Comparison of ENCODE assay signal across 11 cellular contexts in the genomic region with DNA sequence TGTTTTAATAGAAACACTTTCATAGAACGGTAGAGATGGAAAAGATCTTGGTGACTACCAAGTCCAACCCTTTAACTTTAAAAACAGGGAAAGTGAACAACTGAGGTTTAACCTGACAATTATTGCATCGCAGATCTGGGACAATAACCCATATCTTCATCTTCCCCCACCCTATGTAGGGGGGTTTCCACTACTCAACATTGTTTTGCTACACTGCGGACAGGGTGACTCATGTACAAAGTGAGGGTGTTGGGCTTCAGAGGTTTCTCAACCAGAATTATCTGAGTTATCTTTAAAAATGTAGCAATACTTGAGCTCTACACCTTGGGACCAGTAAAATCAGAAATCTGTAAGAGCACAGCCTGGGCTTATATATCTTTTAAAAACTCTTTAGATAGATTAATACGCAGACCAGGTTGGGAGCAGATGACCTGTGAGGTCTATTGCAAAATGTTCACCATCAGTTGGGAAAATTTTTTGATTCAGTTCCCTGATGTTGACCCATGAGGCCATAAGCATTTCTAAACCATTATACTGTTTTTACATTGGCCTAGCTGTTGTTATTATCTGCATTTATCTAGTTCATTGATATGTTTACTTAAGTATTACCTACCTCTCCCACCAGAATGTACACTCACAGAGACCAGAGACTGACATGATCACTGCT.
A peak's percentile ranks its signal among the peaks of the same experiment; 100 is the strongest.
DNase-seq lines count a peak whose midpoint lies in the region; ATAC-seq, FAIRE-seq and TF ChIP-seq lines count a peak whose summit lies in the region.
"Had no signal": no experiment of that assay in that cellular context is flagged by ENCODE, and none has a peak within 500 bp of the region (broad histone marks: within the 10 kb centered on the region; RNA-seq: fewer than 3 reads in every experiment).

No MANE protein-coding gene starts in this region.

- DNase-seq in GM18507 (ENCODE audit: extremely low spot score, insufficient read length, low read depth) (no peak), nephron progenitor cell (no peak), AG08395 (ENCODE audit: low spot score) (no peak), COR-L47 (lab: John Stamatoyannopoulos, UW) (no peak), cortex of kidney (lab: John Stamatoyannopoulos, UW) (no peak)
- peak; percentile 41 for DNase-seq in activated naive CD4-positive, alpha-beta T cell treated with anti-CD3 and anti-CD28 coated beads, Interleukin-2, amount 50 U/mL, for 16 hours
- DNase-seq: H9, left ventricle myocardium inferior had no signal

- no peak for TF ChIP-seq CTCF in nephron progenitor cell (IDR thresholded peaks at IDR 0.05)

- H3K9me3 Mint-ChIP-seq in nephron progenitor cell = peaks cover 6% of the 10 kb centered on the region
- H3K9me3 Mint-ChIP-seq: H9 had no signal

- no peaks in the 10 kb centered on the region for H3K27me3 Mint-ChIP-seq in nephron progenitor cell (ENCODE audit: low read depth, poor library complexity)

- H3K4me3 Mint-ChIP-seq in nephron progenitor cell = no peak overlapping the region
- H3K4me3 Mint-ChIP-seq: H9 had no signal

- peak; percentile 62 for FAIRE-seq in GM18507 (lab: Jason Lieb, UNC)
- FAIRE-seq: colon had no signal

- peaks cover 65% of the 10 kb centered on the region for H3K4me1 Mint-ChIP-seq in nephron progenitor cell

- peaks cover 14% of the 10 kb centered on the region for H3K36me3 Mint-ChIP-seq in nephron progenitor cell (ENCODE audit: low read depth)

- ATAC-seq in HG03565 (IDR thresholded peaks at IDR 0.05; ENCODE audit: unreplicated experiment) = peak; percentile 51
- no peak for ATAC-seq in HG03097 (IDR thresholded peaks at IDR 0.05; ENCODE audit: low FRiP score, unreplicated experiment)

- H3K27ac Mint-ChIP-seq in nephron progenitor cell = peak overlapping the region; percentile 12
